In the genomic region with DNA sequence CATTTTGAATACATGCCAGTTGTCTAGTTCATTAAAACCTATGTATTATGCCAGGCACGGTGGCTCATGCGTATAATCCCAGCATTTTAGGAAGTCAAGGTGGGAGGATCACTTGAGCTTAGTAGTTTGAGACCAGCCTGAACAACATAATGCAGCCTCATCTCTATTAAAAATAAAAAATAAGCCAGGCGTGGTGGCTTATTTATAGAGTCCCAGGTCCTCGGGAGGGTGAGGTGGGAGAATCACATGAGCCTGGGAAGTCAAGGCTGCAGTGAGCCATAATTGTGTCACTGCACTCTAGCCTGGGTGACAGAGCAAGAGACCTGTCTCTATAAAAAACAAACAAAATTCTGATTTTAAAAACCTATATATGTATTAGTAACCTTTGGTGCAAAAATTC, we compare ENCODE assay signal across 19 cellular contexts. TPM values are rescaled to one million over a fixed set of nuclear protein-coding genes. Genes with fewer than 3 reads are reported as not detected.
A peak's percentile ranks its signal among the peaks of the same experiment; 100 is the strongest.
DNase-seq lines count a peak whose midpoint lies in the region; ATAC-seq, FAIRE-seq and TF ChIP-seq lines count a peak whose summit lies in the region.
"Had no signal": no experiment of that assay in that cellular context is flagged by ENCODE, and none has a peak within 500 bp of the region (broad histone marks: within the 10 kb centered on the region; RNA-seq: fewer than 3 reads in every experiment).

No MANE protein-coding gene starts in this region.

- peaks cover 4% of the 10 kb centered on the region for H3K4me1 ChIP-seq in left ventricle myocardium inferior
- H3K4me1 ChIP-seq: BLaER1 treated with 17β-estradiol and CSF1 and Interleukin-3, amounts not matched to agents 10 nM and 100 nM had no signal

- no peaks in the 10 kb centered on the region for H3K27me3 ChIP-seq in left ventricle myocardium inferior (ENCODE audit: low read depth)
- H3K27me3 ChIP-seq: BLaER1 treated with 17β-estradiol and CSF1 and Interleukin-3, amounts not matched to agents 10 nM and 100 nM had no signal

- H3K27me3 Mint-ChIP-seq in type B pancreatic cell = no peaks in the 10 kb centered on the region
- no peaks in the 10 kb centered on the region for H3K27me3 Mint-ChIP-seq in effector memory CD8-positive, alpha-beta T cell
- H3K27me3 Mint-ChIP-seq: B cell had no signal

- no peaks in the 10 kb centered on the region for H3K9me3 ChIP-seq in left ventricle myocardium inferior (replicated peaks)

- no peaks in the 10 kb centered on the region for H3K4me1 Mint-ChIP-seq in type B pancreatic cell (ENCODE audit: unreplicated experiment)
- no peaks in the 10 kb centered on the region for H3K4me1 Mint-ChIP-seq in effector memory CD8-positive, alpha-beta T cell (ENCODE audit: low read depth in 2 of 2)
- H3K4me1 Mint-ChIP-seq: B cell had no signal

- H3K36me3 ChIP-seq in left ventricle myocardium inferior = peaks cover 34% of the 10 kb centered on the region

- H3K4me3 ChIP-seq in left ventricle myocardium inferior = no peak overlapping the region
- H3K4me3 ChIP-seq: BLaER1 treated with 17β-estradiol and CSF1 and Interleukin-3, amounts not matched to agents 10 nM and 100 nM had no signal

- TF ChIP-seq CTCF in left ventricle myocardium inferior (IDR thresholded peaks at IDR 0.05; ENCODE audit: borderline replicate concordance) = no peak
- TF ChIP-seq CTCF in type B pancreatic cell (conservative IDR thresholded peaks at IDR 0.05) = no peak

- H3K4me3 Mint-ChIP-seq in type B pancreatic cell = no peak overlapping the region
- no peak overlapping the region for H3K4me3 Mint-ChIP-seq in effector memory CD8-positive, alpha-beta T cell
- H3K4me3 Mint-ChIP-seq: B cell; CD8-positive, alpha-beta T cell; HFFc6 had no signal

- ATAC-seq in esophagus mucosa = peak; percentile 72
- ATAC-seq in effector memory CD8-positive, alpha-beta T cell (replicated peaks) = no peak
- ATAC-seq: CD8-positive, alpha-beta T cell; HCT116 had no signal

- intact Hi-C loops in left ventricle myocardium inferior (cut with micrococcal nuclease) = no loop called here

- no peak overlapping the region for H3K27ac Mint-ChIP-seq in type B pancreatic cell
- no peak overlapping the region for H3K27ac Mint-ChIP-seq in effector memory CD8-positive, alpha-beta T cell
- H3K27ac Mint-ChIP-seq: B cell; CD8-positive, alpha-beta T cell; HFFc6 had no signal

- DNase-seq in GM12891 (ENCODE audit: insufficient read length, low spot score) (no peak), left ventricle myocardium inferior (no peak), myocyte (ENCODE audit: low read depth) (peak; percentile 52), type B pancreatic cell (ENCODE audit: extremely low spot score, unreplicated experiment) (no peak), inferior parietal cortex (ENCODE audit: extremely low spot score) (no peak)
- DNase-seq in stimulated activated CD4-positive, alpha-beta T cell treated with anti-CD3 and anti-CD28 coated beads, Interleukin-15, amount 100 ng/mL, for 24 hours = no peak
- no peak for DNase-seq in effector memory CD8-positive, alpha-beta T cell
- DNase-seq: Calu3; CD8-positive, alpha-beta T cell; DMS79 treated with DMSO at 0.1 percent for 48 hours; GF-D8; GOT3; H7; HFFc6 had no signal

- H3K9me3 Mint-ChIP-seq in type B pancreatic cell = peaks cover 5% of the 10 kb centered on the region
- no peaks in the 10 kb centered on the region for H3K9me3 Mint-ChIP-seq in effector memory CD8-positive, alpha-beta T cell
- H3K9me3 Mint-ChIP-seq: HFFc6 had no signal

- peak overlapping the region; percentile 77 for H3K27ac ChIP-seq in left ventricle myocardium inferior (replicated peaks)
- H3K27ac ChIP-seq: BLaER1 treated with 17β-estradiol and CSF1 and Interleukin-3, amounts not matched to agents 10 nM and 100 nM had no signal

- TF ChIP-seq POLR2A in GM12891 (IDR thresholded peaks at IDR 0.05; ENCODE audit: low read depth, low read length) = no peak

- peak; percentile 9 for FAIRE-seq in GM12891 (lab: Jason Lieb, UNC)
- FAIRE-seq: HTR-8/SVneo had no signal

- peaks cover 31% of the 10 kb centered on the region for H3K36me3 Mint-ChIP-seq in type B pancreatic cell
- peaks cover 25% of the 10 kb centered on the region for H3K36me3 Mint-ChIP-seq in effector memory CD8-positive, alpha-beta T cell (ENCODE audit: insufficient read depth)

TF ChIP-seq in GM12891, 5 proteins besides CTCF, POLR2A, EP300 and RAD21:
- TF ChIP-seq PAX5 (IDR thresholded peaks at IDR 0.05; ENCODE audit: insufficient read depth, low read length, severe bottlenecking) = no peak
- TF ChIP-seq SPI1 (IDR thresholded peaks at IDR 0.05; ENCODE audit: low read depth, low read length) = no peak
- no peak for TF ChIP-seq POLR2AphosphoS5 (IDR thresholded peaks at IDR 0.05; ENCODE audit: low read depth, low read length)
- no peak for TF ChIP-seq POU2F2 (IDR thresholded peaks at IDR 0.05; ENCODE audit: low read depth, low read length)
- TF ChIP-seq TAF1 (IDR thresholded peaks at IDR 0.05; ENCODE audit: low read depth, low read length) = no peak

RNA-seq across cellular contexts. Expression of gene ORC3, which starts 27.5 kb away (rescaled TPM):
- 25.7 TPM for polyA plus RNA-seq in GM12891 (2012; ENCODE audit: low read depth, missing spikeins)
- 10.4 TPM for total RNA-seq in esophagus mucosa
- 20.5 TPM for total RNA-seq in left ventricle myocardium inferior
- total RNA-seq in myocyte = 29.8 and 31.4 TPM in 2 replicates
- 10.9 TPM for polyA plus RNA-seq in myocyte (2012)
- total RNA-seq in type B pancreatic cell (ENCODE audit: low replicate concordance) = 24.5 and 33.6 TPM in 2 replicates

RNA-seq across cellular contexts. Expression of gene RARS2, which starts 27.6 kb away (rescaled TPM):
- 28.1 TPM for polyA plus RNA-seq in GM12891 (2012; ENCODE audit: low read depth, missing spikeins)
- total RNA-seq in esophagus mucosa (24.0 TPM), left ventricle myocardium inferior (19.5 TPM), myocyte (28.7 and 31.2 TPM in 2 replicates), type B pancreatic cell (ENCODE audit: low replicate concordance) (39.8 and 41.3 TPM in 2 replicates)
- polyA plus RNA-seq in myocyte (2012) = 34.0 TPM
